Comparison of ENCODE assay signal across 25 cellular contexts in the genomic region with DNA sequence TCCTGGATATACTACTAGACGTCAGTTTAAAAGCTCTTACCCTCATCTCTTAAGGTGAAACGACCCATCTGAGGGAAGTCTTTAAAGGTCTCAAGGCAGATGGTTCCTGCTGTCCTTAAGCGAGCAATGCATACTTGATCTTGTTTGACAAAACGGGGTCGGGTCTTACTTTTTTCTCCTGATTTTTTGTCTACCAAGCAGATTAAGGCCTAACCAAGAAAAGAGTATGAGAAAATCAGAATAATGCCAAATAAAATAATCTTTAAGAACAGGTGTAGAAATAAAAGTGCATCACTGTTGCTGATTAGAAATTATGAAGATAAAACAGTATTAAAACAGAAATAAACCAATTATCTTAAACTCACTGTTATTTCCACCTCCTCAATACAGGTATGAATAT.
"Had no signal": no experiment of that assay in that cellular context is flagged by ENCODE, and none has a peak within 500 bp of the region (broad histone marks: within the 10 kb centered on the region; RNA-seq: fewer than 3 reads in every experiment).

No MANE protein-coding gene starts in this region.

- H3K27me3 ChIP-seq: ascending aorta, gastroesophageal sphincter, hepatocyte, pancreas, suprapubic skin, tibial artery, upper lobe of right lung had no signal

- H3K4me1 ChIP-seq: pancreas, prostate gland, suprapubic skin, upper lobe of right lung had no signal

- DNase-seq: activated B cell treated with CpG ODN at 0.5 μM for 24 hours; activated CD4-positive, alpha-beta T cell treated with anti-CD3 and anti-CD28 coated beads, Interleukin-2, amount 50 U/mL, for 1 hour; islet precursor cell; left ventricle myocardium superior; naive thymus-derived CD4-positive, alpha-beta T cell; nucleus accumbens; pancreas; retina; stimulated activated CD4-positive, alpha-beta T cell treated with anti-CD3 and anti-CD28 coated beads, Interleukin-15, amount 100 ng/mL, for 24 hours; stimulated activated CD4-positive, alpha-beta T cell treated with anti-CD3 and anti-CD28 coated beads, Interleukin-2, amount 100 ng/mL, for 24 hours; stimulated activated naive CD4-positive, alpha-beta T cell; T-cell; tibial artery had no signal

- H3K36me3 ChIP-seq: prostate gland had no signal

- H3K4me3 ChIP-seq: ascending aorta, gastroesophageal sphincter, hepatocyte, pancreas, prostate gland, suprapubic skin, tibial artery, upper lobe of right lung had no signal

- H3K4me2 ChIP-seq: hepatocyte had no signal

- H3K27me3 Mint-ChIP-seq: activated B cell treated with CpG ODN at 0.5 μM for 24 hours; activated naive CD8-positive, alpha-beta T cell; brain; naive thymus-derived CD4-positive, alpha-beta T cell; T-cell had no signal

- H3K27ac Mint-ChIP-seq: activated B cell treated with CpG ODN at 0.5 μM for 24 hours; activated T-helper 2 cell treated with anti-CD3 and anti-CD28 coated beads, Interferon-gamma antibody, Interleukin-2, Interleukin-4, amounts not matched to agents 10 μg/mL and 5 μg/mL and 100 μg/mL, durations not matched to agents 14 hours and 24 hours and 36 hours; T-helper 2 cell treated with Interferon-gamma antibody and Interleukin-4, amounts not matched to agents 5 μg/mL and 100 μg/mL, for 36 hours had no signal

- FAIRE-seq: endothelial cell of umbilical vein, pancreas had no signal

- H3K4me1 Mint-ChIP-seq: activated B cell treated with CpG ODN at 0.5 μM for 24 hours, neural crest cell, T-cell had no signal

- H2AFZ ChIP-seq: hepatocyte had no signal

- ATAC-seq: gastroesophageal sphincter; naive thymus-derived CD4-positive, alpha-beta T cell; pancreas; T-cell; upper lobe of right lung had no signal

- H3K4me3 Mint-ChIP-seq: activated B cell treated with CpG ODN at 0.5 μM for 24 hours; activated naive CD8-positive, alpha-beta T cell; brain; naive thymus-derived CD4-positive, alpha-beta T cell; neural crest cell; T-cell; T-helper 2 cell treated with Interferon-gamma antibody and Interleukin-4, amounts not matched to agents 5 μg/mL and 100 μg/mL, for 36 hours had no signal

- H3K9me3 ChIP-seq: ascending aorta, gastroesophageal sphincter, pancreas, prostate gland, suprapubic skin, tibial artery, upper lobe of right lung had no signal

- H3K27ac ChIP-seq: ascending aorta, gastroesophageal sphincter, hepatocyte, pancreas, prostate gland, suprapubic skin, tibial artery, upper lobe of right lung had no signal

- H3K9me3 Mint-ChIP-seq: activated B cell treated with CpG ODN at 0.5 μM for 24 hours; activated T-helper 2 cell treated with anti-CD3 and anti-CD28 coated beads, Interferon-gamma antibody, Interleukin-2, Interleukin-4, amounts not matched to agents 10 μg/mL and 5 μg/mL and 100 μg/mL, durations not matched to agents 14 hours and 24 hours and 36 hours; brain; naive thymus-derived CD4-positive, alpha-beta T cell; neural crest cell; T-cell; T-helper 2 cell treated with Interferon-gamma antibody and Interleukin-4, amounts not matched to agents 5 μg/mL and 100 μg/mL, for 36 hours had no signal
